ENCODE assay signal across 21 cellular contexts in genomic region chr15:69158201-69158842, GRCh38. TPM values are rescaled to one million over a fixed set of nuclear protein-coding genes. Genes with fewer than 3 reads are reported as not detected.
DNase-seq lines count a peak whose midpoint lies in the region; ATAC-seq, FAIRE-seq and TF ChIP-seq lines count a peak whose summit lies in the region.
"Had no signal": no experiment of that assay in that cellular context is flagged by ENCODE, and none has a peak within 500 bp of the region (broad histone marks: within the 10 kb centered on the region; RNA-seq: fewer than 3 reads in every experiment).

No MANE protein-coding gene starts in this region.

- H2BK15ac ChIP-seq in mesendoderm (replicated peaks; ENCODE audit: low read depth), result no peak overlapping the region

- in situ Hi-C loops in HepG2 (cut with HindIII; ENCODE audit: extremely low pct_ligation_motif_present, low pct_unique_long_range_greater_than_20kb), result no loop called here

- no peak for FAIRE-seq in HepG2 (lab: Jason Lieb, UNC)

- peak overlapping the region in 3 of 4 donors; percentile 39 to 96 (median 78) for H3K4me3 Mint-ChIP-seq in CD4-positive, CD25-positive, alpha-beta regulatory T cell
- peak overlapping the region in 4 of 5 experiments; percentile 23 to 79 (median 49) for H3K4me3 Mint-ChIP-seq in brain

- H3K4me2 ChIP-seq in mesendoderm (ENCODE audit: low read length), result no peak overlapping the region
- no peak overlapping the region for H3K4me2 ChIP-seq in HepG2 (ENCODE audit: low read depth, low read length)

- ATAC-seq in CD4-positive, CD25-positive, alpha-beta regulatory T cell (ENCODE audit: low read depth in 2 of 2), result no peak
- ATAC-seq in HepG2 (no peak), GM18870 (IDR thresholded peaks at IDR 0.05; ENCODE audit: unreplicated experiment) (no peak)
- ATAC-seq: GM23338 had no signal

- no peaks in the 10 kb centered on the region for H3K36me3 Mint-ChIP-seq in CD4-positive, CD25-positive, alpha-beta regulatory T cell
- H3K36me3 Mint-ChIP-seq in brain, result no peaks in the 10 kb centered on the region

- peaks cover 9 to 23% (median 18%) of the 10 kb centered on the region in 4 donors for H3K4me1 Mint-ChIP-seq in CD4-positive, CD25-positive, alpha-beta regulatory T cell
- peaks cover 38% of the 10 kb centered on the region for H3K4me1 Mint-ChIP-seq in brain

- H3K4me1 ChIP-seq in CD4-positive, CD25-positive, alpha-beta regulatory T cell (ENCODE audit: control insufficient read depth, insufficient read depth, low read length, poor library complexity, severe bottlenecking), result peaks cover 24% of the 10 kb centered on the region
- H3K4me1 ChIP-seq in mesendoderm (ENCODE audit: control insufficient read depth, low read depth, low read length), result peaks cover 4% of the 10 kb centered on the region
- H3K4me1 ChIP-seq in HepG2 (ENCODE audit: insufficient read depth, low read length), result peaks cover 23% of the 10 kb centered on the region

- H3K36me3 ChIP-seq in CD4-positive, CD25-positive, alpha-beta regulatory T cell (ENCODE audit: control insufficient read depth, insufficient read depth, low read length), result no peaks in the 10 kb centered on the region
- H3K36me3 ChIP-seq in mesendoderm (ENCODE audit: control insufficient read depth, insufficient read depth, low read length) (no peaks in the 10 kb centered on the region), HepG2 (replicated peaks in 1 of 2; ENCODE audit: control insufficient read depth in 1 of 2, insufficient read depth in 2 of 2, low read length in 2 of 2) (no peaks in the 10 kb centered on the region)
- H3K36me3 ChIP-seq: Peyer's patch had no signal

- H3K79me2 ChIP-seq in mesendoderm (ENCODE audit: control insufficient read depth, insufficient read depth, low read length), result no peaks in the 10 kb centered on the region
- H3K79me2 ChIP-seq in HepG2 (ENCODE audit: insufficient read depth, low read length), result peaks cover 17% of the 10 kb centered on the region

- no peak overlapping the region for H2AFZ ChIP-seq in HepG2 (ENCODE audit: low read length)

- H3K9me3 ChIP-seq in CD4-positive, CD25-positive, alpha-beta regulatory T cell (ENCODE audit: control insufficient read depth in 2 of 2, low read length in 2 of 2), result no peaks in the 10 kb centered on the region
- no peaks in the 10 kb centered on the region for H3K9me3 ChIP-seq in HepG2 (ENCODE audit: low read length)
- H3K9me3 ChIP-seq: Peyer's patch had no signal

- H2BK5ac ChIP-seq in mesendoderm (ENCODE audit: low read length), result no peak overlapping the region

- no peak for TF ChIP-seq CTCF in brain (conservative IDR thresholded peaks at IDR 0.05)
- TF ChIP-seq CTCF in HepG2 (CRISPR knock-in tag; IDR thresholded peaks at IDR 0.05), result no peak

- TF ChIP-seq EP300 in HepG2 (IDR thresholded peaks at IDR 0.05; ENCODE audit: low read depth in 2 of 2, low read length in 2 of 2) (no peak), HepG2 (CRISPR knock-in tag; IDR thresholded peaks at IDR 0.05; ENCODE audit: borderline replicate concordance) (no peak)

- H3K27me3 ChIP-seq in CD4-positive, CD25-positive, alpha-beta regulatory T cell (ENCODE audit: control insufficient read depth, insufficient read depth, low read length), result no peaks in the 10 kb centered on the region
- H3K27me3 ChIP-seq in mesendoderm (ENCODE audit: insufficient read depth, low read length, poor library complexity) (no peaks in the 10 kb centered on the region), HepG2 (ENCODE audit: control insufficient read depth in 1 of 2, insufficient read depth in 2 of 2, low read length in 2 of 2) (peaks cover 0 to 3% of the 10 kb centered on the region in 2 experiments; a peak in 3 of 5 replicates)
- H3K27me3 ChIP-seq: Peyer's patch had no signal

- H3K27ac ChIP-seq in CD4-positive, CD25-positive, alpha-beta regulatory T cell (ENCODE audit: insufficient read depth, low read length, poor library complexity, severe bottlenecking), result no peak overlapping the region
- H3K27ac ChIP-seq in mesendoderm (ENCODE audit: low read depth, low read length) (no peak overlapping the region), HepG2 (ENCODE audit: extremely low read length, insufficient read depth, low read length) (no peak overlapping the region)
- H3K27ac ChIP-seq: C4-2B, Peyer's patch had no signal

- TF ChIP-seq RAD21 in HepG2 (CRISPR knock-in tag; IDR thresholded peaks at IDR 0.05), result no peak

- CTCF ChIA-PET in HepG2 (lab: Yijun Ruan, JAX; ENCODE audit: low intra/inter-chr PET ratio, low total read pairs), result no interaction called here

- H2AK5ac ChIP-seq in mesendoderm (ENCODE audit: low read length), result no peak overlapping the region

- no peaks in the 10 kb centered on the region for H4K20me1 ChIP-seq in HepG2 (ENCODE audit: insufficient read depth, low read length)

- H3K9ac ChIP-seq in mesendoderm (ENCODE audit: low read length), result no peak overlapping the region
- no peak overlapping the region for H3K9ac ChIP-seq in HepG2 (ENCODE audit: insufficient read depth, low read depth, low read length)

- peak overlapping the region; percentile 17 for H3K56ac ChIP-seq in mesendoderm (ENCODE audit: low read length)

- WGBS in mesendoderm (ENCODE audit: extremely low coverage, insufficient coverage, low lambda C conversion rate), result no CpG with 5 or more reads among the region's 6 CpGs
- 41% methylated on average over 6 of the region's 6 CpGs for WGBS in HepG2 (ENCODE audit: low lambda C conversion rate)

- H3K23ac ChIP-seq in mesendoderm (ENCODE audit: low read length), result no peak overlapping the region

- intact Hi-C loops in HepG2 (cut with micrococcal nuclease; ENCODE audit: unreplicated experiment), result no loop called here

- H3K18ac ChIP-seq in mesendoderm (ENCODE audit: low read length), result no peak overlapping the region

- no peak for DNase-seq in CD4-positive, CD25-positive, alpha-beta regulatory T cell
- DNase-seq in OCI-M1 (lab: John Stamatoyannopoulos, UW), result peak; percentile 53
- no peak for DNase-seq in mesendoderm
- DNase-seq in cortex of kidney (lab: John Stamatoyannopoulos, UW), result no peak
- DNase-seq in HepG2 (ENCODE audit: low spot score), result no peak
- DNase-seq in NCI-H524 treated with DMSO at 0.1 percent for 48 hours (lab: John Stamatoyannopoulos, UW), result no peak
- DNase-seq: COR-L47, GF-D8, HCEC 1CT, MM.1S, NCI-H1092, NCI-H146, NCI-H2081, NCI-H2171 treated with DMSO at 0.1 percent for 48 hours, NCI-H446, NCI-H69, Peyer's patch had no signal

- no peak overlapping the region for H3K4ac ChIP-seq in mesendoderm (ENCODE audit: low read depth, low read length)

- H4K5ac ChIP-seq in mesendoderm (ENCODE audit: low read length), result no peak overlapping the region

- no peak overlapping the region for H3K27ac Mint-ChIP-seq in CD4-positive, CD25-positive, alpha-beta regulatory T cell
- peak overlapping the region in 4 of 5 experiments; percentile 2 to 95 (median 58) for H3K27ac Mint-ChIP-seq in brain
- H3K27ac Mint-ChIP-seq: GM23338 had no signal

- H4K8ac ChIP-seq in mesendoderm (ENCODE audit: low read depth, low read length), result no peak overlapping the region

- H2BK120ac ChIP-seq in mesendoderm (ENCODE audit: low read depth, low read length), result no peak overlapping the region

- POLR2A ChIA-PET in HepG2 (lab: Yijun Ruan, JAX), result no interaction called here

- no peak overlapping the region for H3K4me3 ChIP-seq in CD4-positive, CD25-positive, alpha-beta regulatory T cell (ENCODE audit: low read depth, low read length)
- H3K4me3 ChIP-seq in mesendoderm (ENCODE audit: low read length) (no peak overlapping the region), HepG2 (replicated peaks in 1 of 3; ENCODE audit: insufficient read depth in 1 of 3, low read depth in 2 of 3, low read length in 3 of 3) (no peak overlapping the region)
- H3K4me3 ChIP-seq: Peyer's patch had no signal

- no peak for TF ChIP-seq POLR2A in HepG2 (IDR thresholded peaks at IDR 0.05; ENCODE audit: insufficient read depth in 1 of 2, low read depth in 2 of 2, low read length in 2 of 2)

- peaks cover 0 to 3% (median 0%) of the 10 kb centered on the region in 7 donors for H3K9me3 Mint-ChIP-seq in CD4-positive, CD25-positive, alpha-beta regulatory T cell
- H3K9me3 Mint-ChIP-seq in brain, result no peaks in the 10 kb centered on the region
- H3K9me3 Mint-ChIP-seq: GM23338 had no signal

- no peaks in the 10 kb centered on the region for H3K79me1 ChIP-seq in mesendoderm (ENCODE audit: low read length)

- peaks cover 9% of the 10 kb centered on the region for H3K27me3 Mint-ChIP-seq in CD4-positive, CD25-positive, alpha-beta regulatory T cell
- H3K27me3 Mint-ChIP-seq in brain, result peaks cover 10% of the 10 kb centered on the region

- BruUV-seq in HepG2 (replicated peaks; lab: Mats Ljungman, UMichigan), result no TSS peak

TF ChIP-seq in HepG2, 621 proteins besides CTCF, POLR2A, EP300 and RAD21:
- no peak for TF ChIP-seq BHLHE40 (IDR thresholded peaks at IDR 0.05; ENCODE audit: low read length)
- TF ChIP-seq HOXD1 (CRISPR knock-in tag; IDR thresholded peaks at IDR 0.05), result no peak
- no peak for TF ChIP-seq TP53 (CRISPR knock-in tag; conservative IDR thresholded peaks at IDR 0.05)

RNA-seq across cellular contexts. Expression of gene GLCE, which starts 2.1 kb away (rescaled TPM):
- total RNA-seq in CD4-positive, CD25-positive, alpha-beta regulatory T cell, result 12.7 TPM
- 10 to 100 TPM; 17.0 to 23.4 (median 20.2) TPM for polyA plus RNA-seq in CD4-positive, CD25-positive, alpha-beta regulatory T cell
- polyA plus RNA-seq in brain (ENCODE audit: insufficient read depth, low read depth, low replicate concordance) (6.0 TPM), HepG2 (2011; rRNA removed) (21.4 and 23.4 TPM in 2 replicates)
- 7.9 TPM for polyA plus RNA-seq in mesendoderm (2013, experiment 1 of 2)
- polyA plus RNA-seq in mesendoderm (2013, experiment 2 of 2), result 7.9 TPM
- 11.0 and 12.9 TPM in 2 replicates for total RNA-seq in HepG2 (2016; rRNA removed; fragmentation: Illumina TruSeq; extraction: Trizol)
- 7.1 and 9.3 TPM in 2 replicates for total RNA-seq in HepG2 (2016; cell fraction: cytosol; rRNA removed; fragmentation: Illumina TruSeq; extraction: Trizol; ENCODE audit: low read depth)
- total RNA-seq in HepG2 (2016; cell fraction: insoluble cytoplasmic fraction; rRNA removed; fragmentation: Illumina TruSeq; extraction: Trizol), result 10.3 and 12.5 TPM in 2 replicates
- 8.0 and 10.0 TPM in 2 replicates for total RNA-seq in HepG2 (2016; cell fraction: membrane; rRNA removed; fragmentation: Illumina TruSeq; extraction: Trizol)
- 14.9 and 15.9 TPM in 2 replicates for total RNA-seq in HepG2 (2016; cell fraction: nucleus; rRNA removed; fragmentation: Illumina TruSeq; extraction: Trizol)
- polyA plus RNA-seq in HepG2 (2011; cell fraction: cytosol; rRNA removed), result 10.4 and 19.7 TPM in 2 replicates
- polyA plus RNA-seq in HepG2 (2011; cell fraction: nucleus; rRNA removed), result 10.7 and 13.6 TPM in 2 replicates
- polyA plus RNA-seq in HepG2 (2012), result 13.7 TPM in 2 replicates
- 3.3 and 5.1 TPM in 2 replicates for polyA plus RNA-seq in HepG2 (2016; cell fraction: cytosol; fragmentation: Illumina TruSeq; extraction: Trizol; ENCODE audit: low read depth)
- 9.0 and 10.0 TPM in 2 replicates for polyA plus RNA-seq in HepG2 (2016; cell fraction: insoluble cytoplasmic fraction; fragmentation: Illumina TruSeq; extraction: Trizol; ENCODE audit: low read depth)
- 3.6 and 6.6 TPM in 2 replicates for polyA plus RNA-seq in HepG2 (2016; cell fraction: membrane; fragmentation: Illumina TruSeq; extraction: Trizol; ENCODE audit: low read depth)
- 14.1 and 14.8 TPM in 2 replicates for polyA plus RNA-seq in HepG2 (2016; cell fraction: nucleus; fragmentation: Illumina TruSeq; extraction: Trizol; ENCODE audit: insufficient read depth, low read depth)
- polyA minus RNA-seq in HepG2 (2011; rRNA and poly(A)+ RNA removed; ENCODE audit: low replicate concordance), result 10.1 and 13.0 TPM in 2 replicates
- polyA minus RNA-seq in HepG2 (2011; cell fraction: cytosol; rRNA and poly(A)+ RNA removed), result 25.0 and 28.1 TPM in 2 replicates
- polyA minus RNA-seq in HepG2 (2011; cell fraction: nucleus; rRNA and poly(A)+ RNA removed), result 38.9 and 47.0 TPM in 2 replicates

Comparison
In these comparisons a context has a peak if more than half of its experiments do, and no peak if none do; other contexts are left out.
1. H3K27ac Mint-ChIP-seq: peak in brain (4 of 5); none in CD4-positive, CD25-positive, alpha-beta regulatory T cell (0 of 3).